In the genomic region with DNA sequence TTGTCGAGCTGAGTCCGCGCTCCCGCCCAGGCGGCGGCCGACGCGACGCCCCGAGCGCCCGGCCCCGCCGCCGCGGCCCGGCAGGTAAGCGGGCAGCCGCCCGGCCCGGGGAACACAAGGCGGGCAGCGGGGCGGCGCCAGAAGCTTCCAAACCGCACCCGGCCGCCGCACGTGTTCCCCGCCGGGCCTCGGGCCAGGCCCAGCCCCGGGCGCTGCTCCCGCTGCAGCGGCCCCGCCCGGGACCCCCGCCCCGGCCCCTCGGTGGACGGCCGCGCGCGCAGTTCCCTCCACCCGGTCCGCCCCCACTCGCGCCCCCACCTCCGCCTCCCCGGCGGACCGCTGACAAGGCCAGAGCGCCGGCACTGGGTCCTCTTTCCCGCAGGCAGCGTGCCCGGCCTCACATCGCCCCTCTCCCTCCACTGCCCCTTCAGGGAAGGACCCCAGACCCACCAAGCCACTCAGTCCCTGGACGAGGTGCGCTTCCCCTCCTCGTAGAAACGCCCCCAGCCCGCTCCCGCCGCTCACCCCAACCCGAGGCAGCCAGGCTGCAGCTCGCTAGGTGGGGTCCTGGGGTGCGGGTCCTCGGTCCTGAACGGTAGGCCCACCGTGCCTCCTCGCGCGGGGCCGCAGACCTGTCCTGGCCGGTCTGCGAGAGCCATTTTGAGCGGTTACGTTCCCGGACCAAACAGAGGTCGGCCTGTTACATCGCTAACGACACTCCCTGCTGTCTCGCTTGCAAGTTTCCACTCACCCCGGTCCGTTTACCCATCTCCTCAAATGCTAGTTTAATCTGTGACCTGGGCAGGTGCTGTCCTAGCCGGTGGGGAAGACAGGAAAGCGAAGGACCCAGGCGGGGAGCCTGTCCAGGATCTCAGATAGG, we compare ENCODE assay signal across 7 cellular contexts. TPM values are rescaled to one million over a fixed set of nuclear protein-coding genes. Genes with fewer than 3 reads are reported as not detected.
DNase-seq lines count a peak whose midpoint lies in the region; FAIRE-seq and TF ChIP-seq lines count a peak whose summit lies in the region.

No MANE protein-coding gene starts in this region.

- peak overlapping the region; percentile 91 for H3K4me3 ChIP-seq in H7 (ENCODE audit: insufficient read depth, low read depth, low read length)
- H3K4me3 ChIP-seq in OCI-LY3 (ENCODE audit: low read length): peak overlapping the region; percentile 100
- peak overlapping the region; percentile 89 to 97 (median 97) for H3K4me3 ChIP-seq in breast epithelium
- H3K4me3 ChIP-seq in liver (ENCODE audit: low read depth in 1 of 3, low read length in 3 of 3): peak overlapping the region; percentile 86 to 95 (median 92)
- peak overlapping the region; percentile 85 to 90 for H3K4me3 ChIP-seq in stomach smooth muscle (ENCODE audit: low read length in 2 of 2)

- H3K4me1 ChIP-seq in OCI-LY3 (ENCODE audit: low read length) (peaks cover 26% of the 10 kb centered on the region), breast epithelium (peaks cover 3 to 42% of the 10 kb centered on the region in 2 donors), liver (ENCODE audit: control insufficient read depth in 4 of 4, insufficient read depth in 4 of 4, low read length in 3 of 4) (peaks cover 12 to 44% (median 39%) of the 10 kb centered on the region in 4 donors), stomach smooth muscle (ENCODE audit: control insufficient read depth, insufficient read depth, low read length) (peaks cover 40% of the 10 kb centered on the region)

- no peaks in the 10 kb centered on the region for H3K9me3 ChIP-seq in OCI-LY3 (ENCODE audit: insufficient read depth, low read length)
- no peaks in the 10 kb centered on the region for H3K9me3 ChIP-seq in breast epithelium
- no peaks in the 10 kb centered on the region for H3K9me3 ChIP-seq in liver (ENCODE audit: control insufficient read depth in 4 of 4, low read length in 3 of 4)
- no peaks in the 10 kb centered on the region for H3K9me3 ChIP-seq in stomach smooth muscle (ENCODE audit: control insufficient read depth in 2 of 2, low read length in 2 of 2)

- H2AFZ ChIP-seq in OCI-LY3 (ENCODE audit: low read depth, low read length): no peak overlapping the region

- TF ChIP-seq POLR2A in GM12892 (IDR thresholded peaks at IDR 0.05; ENCODE audit: low read depth, low read length) (peak; percentile 19; the same call in 1 of the 2 replicates), breast epithelium (IDR thresholded peaks at IDR 0.05) (no peak)

- FAIRE-seq in GM12892 (lab: Jason Lieb, UNC): peak; percentile 65

- WGBS in liver: under 1% methylated on average over 93 of the region's 93 CpGs

- H3K9ac ChIP-seq in OCI-LY3 (ENCODE audit: low read length): peak overlapping the region; percentile 95
- H3K9ac ChIP-seq in liver (ENCODE audit: low read depth in 1 of 2, low read length in 2 of 2): peak overlapping the region; percentile 61 to 73
- peak overlapping the region; percentile 64 to 77 for H3K9ac ChIP-seq in stomach smooth muscle (ENCODE audit: low read length in 2 of 2)

- intact Hi-C loops in breast epithelium (cut with DNase I; ENCODE audit: low total_unique reads): no loop called here

- H3K36me3 ChIP-seq in H7 (replicated peaks; ENCODE audit: control insufficient read depth, insufficient read depth, low read length) (peaks cover 11% of the 10 kb centered on the region), OCI-LY3 (replicated peaks; ENCODE audit: low read depth, low read length) (peaks cover 28% of the 10 kb centered on the region), breast epithelium (no peaks in the 10 kb centered on the region), liver (ENCODE audit: control insufficient read depth in 4 of 4, insufficient read depth in 3 of 4, low read depth in 1 of 4, low read length in 3 of 4) (peaks cover 2 to 9% (median 4%) of the 10 kb centered on the region in 4 donors), stomach smooth muscle (ENCODE audit: control insufficient read depth in 2 of 2, insufficient read depth in 2 of 2, low read length in 2 of 2) (peaks cover 6 to 12% of the 10 kb centered on the region in 2 donors)

- no peaks in the 10 kb centered on the region for H3K27me3 ChIP-seq in H7 (ENCODE audit: control insufficient read depth, insufficient read depth, low read length)
- H3K27me3 ChIP-seq in OCI-LY3 (ENCODE audit: low read depth, low read length): no peaks in the 10 kb centered on the region
- H3K27me3 ChIP-seq in breast epithelium: no peaks in the 10 kb centered on the region
- H3K27me3 ChIP-seq in liver (ENCODE audit: control insufficient read depth in 4 of 4, insufficient read depth in 4 of 4, low read length in 3 of 4): no peaks in the 10 kb centered on the region
- no peaks in the 10 kb centered on the region for H3K27me3 ChIP-seq in stomach smooth muscle (ENCODE audit: control insufficient read depth in 1 of 2, insufficient read depth in 2 of 2, low read length in 2 of 2)

- peak overlapping the region; percentile 100 for H3K4me2 ChIP-seq in OCI-LY3 (ENCODE audit: low read length)

- H3K79me2 ChIP-seq in OCI-LY3 (ENCODE audit: low read length): peaks cover 52% of the 10 kb centered on the region

- H3K27ac ChIP-seq in OCI-LY3 (ENCODE audit: low read length) (0 out of 2 replicates have a peak overlapping the region, but pooled peaks have one; percentile 0), breast epithelium (peak overlapping the region; percentile 36 to 95), liver (ENCODE audit: low read depth in 1 of 2, low read length in 2 of 2) (peak overlapping the region; percentile 52 to 71), stomach smooth muscle (ENCODE audit: low read length) (peak overlapping the region; percentile 11)

- TF ChIP-seq RAD21 in liver (IDR thresholded peaks at IDR 0.05): no peak

- TF ChIP-seq CTCF in OCI-LY3 (IDR thresholded peaks at IDR 0.05; ENCODE audit: low read depth, low read length) (no peak), breast epithelium (IDR thresholded peaks at IDR 0.05) (no peak), liver (IDR thresholded peaks at IDR 0.05; ENCODE audit: low read depth, low read length, missing input control) (no peak)

- DNase-seq in GM12892 (ENCODE audit: insufficient read length): peak; percentile 48
- DNase-seq in H7: peak; percentile 91
- no peak for DNase-seq in breast epithelium (ENCODE audit: low spot score in 2 of 2)
- DNase-seq in GDM1 (lab: John Stamatoyannopoulos, UW): no peak

- peaks cover 33% of the 10 kb centered on the region for H4K20me1 ChIP-seq in OCI-LY3 (ENCODE audit: insufficient read depth, low read length)

TF ChIP-seq in liver, 16 proteins besides CTCF, POLR2A, EP300 and RAD21:
- TF ChIP-seq YY1 (IDR thresholded peaks at IDR 0.05) (peak; percentile 24), FOXA2 (IDR thresholded peaks at IDR 0.05) (no peak)
TF ChIP-seq in liver: peak in this region for 1.

RNA-seq across cellular contexts. Expression of gene WDR5, which starts 0.5 kb away (rescaled TPM):
- polyA plus RNA-seq in GM12892 (2012; ENCODE audit: missing spikeins): 23.4 TPM
- 40.3 and 40.9 TPM in 2 replicates for total RNA-seq in H7 (2014; rRNA removed; shearing (Covaris generic))
- 10 to 100 TPM; 16.0 to 17.7 (median 17.4) TPM for total RNA-seq in breast epithelium
- total RNA-seq in liver: 10 to 100 TPM; 11.4 to 21.6 TPM
- polyA plus RNA-seq in liver: 10 to 100 TPM; 11.1 to 17.8 TPM

RNA-seq across cellular contexts. Expression of gene RNU6ATAC, which starts 28.0 kb away (rescaled TPM):
- polyA plus RNA-seq in GM12892 (2012; ENCODE audit: missing spikeins): not detected
- not detected in 2 replicates for total RNA-seq in H7 (2014; rRNA removed; shearing (Covaris generic))
- total RNA-seq in breast epithelium (not detected), liver (not detected)
- not detected for polyA plus RNA-seq in liver

Comparison
In these comparisons a context has a peak if more than half of its experiments do, and no peak if none do; other contexts are left out.
1. DNase-seq: peak in GM12892 (single experiment) and H7 (single experiment); none in breast epithelium (0 of 2) and GDM1 (single experiment).
2. H3K27ac ChIP-seq: peak in every context shown above with its lines; median percentile 66 in breast epithelium; 62 in liver; 11 in stomach smooth muscle; 0 in OCI-LY3.
3. Peak in every context shown above with its lines, with median percentiles within 50 percentile points of each other: H3K4me3 ChIP-seq and H3K9ac ChIP-seq.